In genomic region chr11:75338516-75339218, GRCh38 we compare ENCODE assay signal across 10 cellular contexts. TPM values are rescaled to one million over a fixed set of nuclear protein-coding genes. Genes with fewer than 3 reads are reported as not detected.
DNase-seq lines count a peak whose midpoint lies in the region; TF ChIP-seq lines count a peak whose summit lies in the region.
"Had no signal": no experiment of that assay in that cellular context is flagged by ENCODE, and none has a peak within 500 bp of the region (broad histone marks: within the 10 kb centered on the region; RNA-seq: fewer than 3 reads in every experiment).

No MANE protein-coding gene starts in this region.

- H2BK120ac ChIP-seq in neuronal stem cell (ENCODE audit: low read depth, low read length), result no peak overlapping the region

- H3K27ac Mint-ChIP-seq in endodermal cell, result peak overlapping the region; percentile 86

- H2BK12ac ChIP-seq in neuronal stem cell (ENCODE audit: low read length), result no peak overlapping the region

- H3K36me3 ChIP-seq in BLaER1 (peaks cover 17% of the 10 kb centered on the region), Loucy (ENCODE audit: insufficient read depth, low read length) (peaks cover 6% of the 10 kb centered on the region; the same call in 1 of the 2 replicates), endodermal cell (ENCODE audit: control insufficient read depth, insufficient read depth, low read length) (peaks cover 50% of the 10 kb centered on the region), neuronal stem cell (replicated peaks in 1 of 2; ENCODE audit: control insufficient read depth in 2 of 2, insufficient read depth in 2 of 2, low read length in 2 of 2) (no peaks in the 10 kb centered on the region)

- H3K9me3 ChIP-seq in BLaER1, result no peaks in the 10 kb centered on the region
- H3K9me3 ChIP-seq in Loucy (ENCODE audit: insufficient read depth, low read depth, low read length), result no peaks in the 10 kb centered on the region
- H3K9me3 ChIP-seq in endodermal cell (ENCODE audit: control insufficient read depth, low read length), result no peaks in the 10 kb centered on the region
- no peaks in the 10 kb centered on the region for H3K9me3 ChIP-seq in neuronal stem cell (replicated peaks in 1 of 2; ENCODE audit: control insufficient read depth in 2 of 2, insufficient read depth in 1 of 2, low read depth in 1 of 2, low read length in 2 of 2)

- H2BK5ac ChIP-seq in neuronal stem cell (ENCODE audit: low read length), result no peak overlapping the region

- H3F3A ChIP-seq in Loucy (ENCODE audit: low read depth), result no peaks in the 10 kb centered on the region

- no peak overlapping the region for H3K18ac ChIP-seq in neuronal stem cell (ENCODE audit: low read length)

- H3K9ac ChIP-seq in BLaER1 (peak overlapping the region; percentile 79), Loucy (ENCODE audit: low read depth, low read length, poor library complexity, severe bottlenecking) (peak overlapping the region; percentile 80), endodermal cell (ENCODE audit: extremely low read depth, low read length, poor library complexity, severe bottlenecking) (no peak overlapping the region), neuronal stem cell (ENCODE audit: low read depth, low read length, poor library complexity) (no peak overlapping the region)

- H3K27me3 ChIP-seq in BLaER1 (no peaks in the 10 kb centered on the region), Loucy (ENCODE audit: insufficient read depth, low read length, poor library complexity, severe bottlenecking) (no peaks in the 10 kb centered on the region), endodermal cell (ENCODE audit: control insufficient read depth, insufficient read depth, low read length, poor library complexity, severe bottlenecking) (no peaks in the 10 kb centered on the region), neuronal stem cell (ENCODE audit: control insufficient read depth in 3 of 3, insufficient read depth in 3 of 3, low read depth in 1 of 3, low read length in 3 of 3) (no peaks in the 10 kb centered on the region)

- H3K14ac ChIP-seq in neuronal stem cell (ENCODE audit: low read length), result no peak overlapping the region

- no peak overlapping the region for H4K8ac ChIP-seq in neuronal stem cell (ENCODE audit: low read depth, low read length)

- H2AFZ ChIP-seq in Loucy (ENCODE audit: low read length) (no peak overlapping the region), neuronal stem cell (ENCODE audit: low read length) (no peak overlapping the region)

- no peak overlapping the region for H3K23ac ChIP-seq in neuronal stem cell (ENCODE audit: low read depth, low read length, poor library complexity)

- peak overlapping the region; percentile 49 for H3K4me3 ChIP-seq in BLaER1
- H3K4me3 ChIP-seq in Loucy (ENCODE audit: low read length, poor library complexity, severe bottlenecking), result peak overlapping the region; percentile 63
- H3K4me3 ChIP-seq in endodermal cell (ENCODE audit: low read length), result no peak overlapping the region
- H3K4me3 ChIP-seq in neuronal stem cell (ENCODE audit: low read length in 2 of 2), result no peak overlapping the region

- H4K20me1 ChIP-seq in BLaER1 (no peaks in the 10 kb centered on the region), Loucy (ENCODE audit: insufficient read depth, low read length, poor library complexity, severe bottlenecking) (peaks cover 5% of the 10 kb centered on the region)

- H3K9me3 Mint-ChIP-seq in endodermal cell, result no peaks in the 10 kb centered on the region

- no peak overlapping the region for H3K4me3 Mint-ChIP-seq in endodermal cell

- H4K91ac ChIP-seq in neuronal stem cell (ENCODE audit: low read depth, low read length, poor library complexity), result no peak overlapping the region

- H3K4me1 ChIP-seq in BLaER1, result peaks cover 99% of the 10 kb centered on the region
- peaks cover 81% of the 10 kb centered on the region for H3K4me1 ChIP-seq in Loucy (ENCODE audit: insufficient read depth, low read length, poor library complexity, severe bottlenecking)
- peaks cover 31% of the 10 kb centered on the region for H3K4me1 ChIP-seq in endodermal cell (ENCODE audit: control insufficient read depth, insufficient read depth, low read length)
- peaks cover 18 to 21% of the 10 kb centered on the region in 2 donors for H3K4me1 ChIP-seq in neuronal stem cell (ENCODE audit: control insufficient read depth in 2 of 2, insufficient read depth in 1 of 2, low read depth in 1 of 2, low read length in 2 of 2)

- 93 to 95% methylated on average over 8 of the region's 8 CpGs for WGBS in endodermal cell (ENCODE audit: insufficient coverage in 1 of 2, insufficient read length in 1 of 2), 2 experiments
- no CpG with 5 or more reads among the region's 8 CpGs for WGBS in neuronal stem cell (ENCODE audit: extremely low coverage in 2 of 2, insufficient read length in 2 of 2, insufficient replicate concordance in 1 of 2), 2 donors

- no peak overlapping the region for H3K4ac ChIP-seq in neuronal stem cell (ENCODE audit: low read length)

- peaks cover 38% of the 10 kb centered on the region for H3K36me3 Mint-ChIP-seq in endodermal cell (ENCODE audit: low read depth)

- H3K4me1 Mint-ChIP-seq in endodermal cell, result peaks cover 82% of the 10 kb centered on the region

- H3K4me2 ChIP-seq in BLaER1 (peak overlapping the region; percentile 93), Loucy (ENCODE audit: low read depth, low read length, poor library complexity, severe bottlenecking) (peak overlapping the region; percentile 84), neuronal stem cell (ENCODE audit: insufficient read depth, low read length, poor library complexity, severe bottlenecking) (no peak overlapping the region)

- peak overlapping the region; percentile 23 for H2AK5ac ChIP-seq in neuronal stem cell (ENCODE audit: low read depth, low read length)

- H3K79me1 ChIP-seq in neuronal stem cell (ENCODE audit: low read depth, low read length), result peaks cover under 1% of the 10 kb centered on the region

- peak overlapping the region; percentile 96 for H3K27ac ChIP-seq in BLaER1
- H3K27ac ChIP-seq in endodermal cell (ENCODE audit: low read depth, low read length), result no peak overlapping the region
- no peak overlapping the region for H3K27ac ChIP-seq in neuronal stem cell (replicated peaks; ENCODE audit: low read length)

- peaks cover 97% of the 10 kb centered on the region for H3K79me2 ChIP-seq in Loucy (ENCODE audit: insufficient read depth, low read length)

- TF ChIP-seq CTCF in Loucy (conservative IDR thresholded peaks at IDR 0.05; ENCODE audit: low read length), result no peak
- TF ChIP-seq CTCF in endodermal cell (conservative IDR thresholded peaks at IDR 0.05), result no peak

- H2BK15ac ChIP-seq in neuronal stem cell (ENCODE audit: low read length), result no peak overlapping the region

- H3K27me3 Mint-ChIP-seq in endodermal cell (ENCODE audit: insufficient read depth), result no peaks in the 10 kb centered on the region

- no peaks in the 10 kb centered on the region for H3K9me2 ChIP-seq in Loucy (replicated peaks; ENCODE audit: low read depth, low read length)

- DNase-seq in endodermal cell (no peak), neuronal stem cell (ENCODE audit: low spot score) (no peak), inferior parietal cortex (ENCODE audit: extremely low spot score) (no peak), DMS153 treated with DMSO at 0.1 percent for 48 hours (lab: John Stamatoyannopoulos, UW; ENCODE audit: unreplicated experiment) (no peak), NCI-H1092 (lab: John Stamatoyannopoulos, UW) (no peak)
- DNase-seq in NK-92 treated with Interleukin-12 subunit alpha and Interleukin-12 subunit beta, amount 100 ng/mL, for 24 hours (lab: John Stamatoyannopoulos, UW), result no peak
- DNase-seq: activated gamma-delta T cell treated with Interleukin-2 at 50 U/mL for 16 hours, NCI-H82 had no signal

RNA-seq across cellular contexts. Expression of gene ARRB1, which starts 12.8 kb away (rescaled TPM):
- total RNA-seq in endodermal cell, result 100 to 1,000 TPM in 1 of 2 donors, 10 to 100 TPM in 1; 41.7 to 128 TPM
- 19.7 TPM for polyA plus RNA-seq in endodermal cell (2013, experiment 1 of 2)
- 23.1 TPM for polyA plus RNA-seq in endodermal cell (2013, experiment 2 of 2)
- 6.6 TPM for polyA plus RNA-seq in neuronal stem cell (2013, experiment 1 of 2)
- 6.3 TPM for polyA plus RNA-seq in neuronal stem cell (2013, experiment 2 of 2)

Comparison
In these comparisons a context has a peak if more than half of its experiments do, and no peak if none do; other contexts are left out.
1. H3K4me3 ChIP-seq: peak in BLaER1 (single experiment) and Loucy (single experiment); none in endodermal cell (single experiment) and neuronal stem cell (0 of 2).
2. H3K9ac ChIP-seq: peak in BLaER1 (single experiment) and Loucy (single experiment); none in endodermal cell (single experiment) and neuronal stem cell (single experiment).